9 cellular contexts compared by ENCODE assay signal in the genomic region with DNA sequence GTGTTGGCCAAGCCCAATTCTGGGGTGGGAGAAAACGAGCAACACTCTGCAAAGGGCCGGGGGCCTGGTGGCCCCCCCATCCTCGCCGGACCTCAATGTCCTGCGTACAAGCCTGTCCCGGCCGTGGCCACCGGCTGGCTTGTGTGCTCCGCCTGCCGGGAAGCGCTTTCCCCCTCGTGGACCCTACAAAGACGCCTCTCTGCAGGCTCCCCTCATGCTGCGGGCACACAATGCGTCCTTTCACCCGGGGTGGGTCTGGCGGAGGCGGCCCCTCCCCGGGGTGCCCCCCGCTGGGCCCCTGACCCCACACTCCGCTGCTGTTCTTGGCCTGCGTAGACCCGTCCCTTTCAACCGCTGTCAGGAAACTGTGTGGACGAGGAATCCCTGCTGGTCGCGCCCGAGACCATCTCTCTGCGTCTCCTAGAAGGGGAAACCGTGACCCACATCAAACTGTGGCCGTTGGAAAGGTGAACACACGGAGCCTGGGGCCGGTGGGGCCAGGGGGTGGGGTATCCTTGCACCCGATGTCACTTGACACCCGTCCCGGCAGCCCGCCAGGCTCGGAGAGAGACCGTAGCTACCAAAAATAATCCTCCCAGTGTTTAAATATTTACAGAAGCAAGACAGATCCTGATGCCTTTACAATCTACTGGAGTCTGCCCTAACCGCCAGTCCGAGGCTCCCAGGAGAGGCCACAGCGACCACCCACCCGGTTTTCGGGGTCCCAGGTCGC. TPM values are rescaled to one million over a fixed set of nuclear protein-coding genes. Genes with fewer than 3 reads are reported as not detected.
DNase-seq lines count a peak whose midpoint lies in the region; ATAC-seq and TF ChIP-seq lines count a peak whose summit lies in the region.
"Had no signal": no experiment of that assay in that cellular context is flagged by ENCODE, and none has a peak within 500 bp of the region (broad histone marks: within the 10 kb centered on the region; RNA-seq: fewer than 3 reads in every experiment).

No MANE protein-coding gene starts in this region.

- H3K9ac ChIP-seq in iPS-20b (ENCODE audit: low read depth, low read length), result peak overlapping the region; percentile 44; the same call in 1 of the 2 replicates

- H3K4me1 ChIP-seq in iPS-20b (ENCODE audit: insufficient read depth, low read length) (peaks cover 16% of the 10 kb centered on the region), thoracic aorta (ENCODE audit: control insufficient read depth in 1 of 2, low read depth in 2 of 2) (peaks cover 15 to 17% of the 10 kb centered on the region in 2 donors)

- H3K27ac Mint-ChIP-seq in activated naive CD4-positive, alpha-beta T cell treated with anti-CD3 and anti-CD28 coated beads, Interleukin-2, amount 50 U/mL, for 72 hours, result peak overlapping the region; percentile 83 to 90

- DNase-seq in AG10803 (ENCODE audit: low read depth) (no peak), thoracic aorta (ENCODE audit: low spot score) (no peak), GM19238 (ENCODE audit: insufficient read length, low spot score) (no peak)
- DNase-seq in Jurkat, Clone E6-1 (ENCODE audit: low read depth, low spot score), result no peak
- no peak for DNase-seq in activated naive CD4-positive, alpha-beta T cell treated with anti-CD3 and anti-CD28 coated beads, Interleukin-2, amount 50 U/mL, for 72 hours (ENCODE audit: low spot score in 2 of 2)

- no peaks in the 10 kb centered on the region for H3K9me3 Mint-ChIP-seq in activated naive CD4-positive, alpha-beta T cell treated with anti-CD3 and anti-CD28 coated beads, Interleukin-2, amount 50 U/mL, for 72 hours

- H3K27me3 ChIP-seq in iPS-20b (ENCODE audit: insufficient read depth, low read length) (peaks cover 6% of the 10 kb centered on the region; the same call in 1 of the 2 replicates), thoracic aorta (replicated peaks; ENCODE audit: insufficient read depth) (no peaks in the 10 kb centered on the region)

- no peak for TF ChIP-seq CTCF in AG10803 (conservative IDR thresholded peaks at IDR 0.05; ENCODE audit: low read length)
- TF ChIP-seq CTCF in thoracic aorta (IDR thresholded peaks at IDR 0.05), result no peak

- H3K4me3 ChIP-seq in AG10803 (ENCODE audit: low read length) (peak overlapping the region; percentile 49), iPS-20b (ENCODE audit: low read length) (peak overlapping the region; percentile 59; the same call in 1 of the 2 replicates), thoracic aorta (peak overlapping the region; percentile 67)
- peak overlapping the region; percentile 64 for H3K4me3 ChIP-seq in Jurkat, Clone E6-1 (ENCODE audit: low read length)

- no peaks in the 10 kb centered on the region for H3K9me3 ChIP-seq in iPS-20b (ENCODE audit: insufficient read depth, low read depth, low read length)
- no peaks in the 10 kb centered on the region for H3K9me3 ChIP-seq in thoracic aorta
- H3K9me3 ChIP-seq: gastrocnemius medialis had no signal

- no peaks in the 10 kb centered on the region for H3K36me3 ChIP-seq in iPS-20b (ENCODE audit: insufficient read depth, low read depth, low read length)
- no peaks in the 10 kb centered on the region for H3K36me3 ChIP-seq in thoracic aorta
- H3K36me3 ChIP-seq: gastrocnemius medialis had no signal

- ATAC-seq in activated naive CD4-positive, alpha-beta T cell treated with anti-CD3 and anti-CD28 coated beads, Interleukin-2, amount 50 U/mL, for 72 hours, result peak; percentile 10 to 41
- no peak for ATAC-seq in thoracic aorta (ENCODE audit: insufficient number of reproducible peaks, low FRiP score, low read depth)
- ATAC-seq in HG03135 (IDR thresholded peaks at IDR 0.05; ENCODE audit: unreplicated experiment), result no peak
- ATAC-seq in GM19324 (IDR thresholded peaks at IDR 0.05; ENCODE audit: low FRiP score, unreplicated experiment), result no peak

- no peaks in the 10 kb centered on the region for H3K36me3 Mint-ChIP-seq in activated naive CD4-positive, alpha-beta T cell treated with anti-CD3 and anti-CD28 coated beads, Interleukin-2, amount 50 U/mL, for 72 hours

- H3K27ac ChIP-seq in iPS-20b (ENCODE audit: low read length) (no peak overlapping the region), thoracic aorta (no peak overlapping the region)
- H3K27ac ChIP-seq: gastrocnemius medialis had no signal

RNA-seq across cellular contexts. Expression of a gene that starts 43.6 kb away (rescaled TPM):
- polyA plus RNA-seq in Jurkat, Clone E6-1 (2012; ENCODE audit: insufficient read depth, insufficient read length), result 8.1 TPM
- 10 to 100 TPM in 1 of 2 donors, 1 to 10 TPM in 1; 5.2 to 10.2 TPM for total RNA-seq in activated naive CD4-positive, alpha-beta T cell treated with anti-CD3 and anti-CD28 coated beads, Interleukin-2, amount 50 U/mL, for 72 hours
- total RNA-seq in thoracic aorta, result 10 to 100 TPM; 45.9 to 52.1 TPM

RNA-seq across cellular contexts. Expression of a gene that starts 44.4 kb away (rescaled TPM):
- polyA plus RNA-seq in Jurkat, Clone E6-1 (2012; ENCODE audit: insufficient read depth, insufficient read length), result 6.8 TPM
- total RNA-seq in activated naive CD4-positive, alpha-beta T cell treated with anti-CD3 and anti-CD28 coated beads, Interleukin-2, amount 50 U/mL, for 72 hours, result under 1 TPM; 0.45 to 0.50 TPM
- total RNA-seq in thoracic aorta, result 1 to 10 TPM; 4.4 to 6.5 TPM

Comparison
In these comparisons a context has a peak if more than half of its experiments do, and no peak if none do; other contexts are left out.
1. ATAC-seq: peak in activated naive CD4-positive, alpha-beta T cell treated with anti-CD3 and anti-CD28 coated beads, Interleukin-2, amount 50 U/mL, for 72 hours (2 of 2); none in thoracic aorta (single experiment), HG03135 (single experiment) and GM19324 (single experiment).
2. RNA of a gene that starts 43.6 kb away (total RNA-seq): 45.9 to 52.1 TPM in thoracic aorta; 5.2 to 10.2 TPM in activated naive CD4-positive, alpha-beta T cell treated with anti-CD3 and anti-CD28 coated beads, Interleukin-2, amount 50 U/mL, for 72 hours; every median in the first group is over 4 times any median in the second.
3. Peak in every context shown above with its lines, with median percentiles within 50 percentile points of each other: H3K4me3 ChIP-seq.